In the genomic region with DNA sequence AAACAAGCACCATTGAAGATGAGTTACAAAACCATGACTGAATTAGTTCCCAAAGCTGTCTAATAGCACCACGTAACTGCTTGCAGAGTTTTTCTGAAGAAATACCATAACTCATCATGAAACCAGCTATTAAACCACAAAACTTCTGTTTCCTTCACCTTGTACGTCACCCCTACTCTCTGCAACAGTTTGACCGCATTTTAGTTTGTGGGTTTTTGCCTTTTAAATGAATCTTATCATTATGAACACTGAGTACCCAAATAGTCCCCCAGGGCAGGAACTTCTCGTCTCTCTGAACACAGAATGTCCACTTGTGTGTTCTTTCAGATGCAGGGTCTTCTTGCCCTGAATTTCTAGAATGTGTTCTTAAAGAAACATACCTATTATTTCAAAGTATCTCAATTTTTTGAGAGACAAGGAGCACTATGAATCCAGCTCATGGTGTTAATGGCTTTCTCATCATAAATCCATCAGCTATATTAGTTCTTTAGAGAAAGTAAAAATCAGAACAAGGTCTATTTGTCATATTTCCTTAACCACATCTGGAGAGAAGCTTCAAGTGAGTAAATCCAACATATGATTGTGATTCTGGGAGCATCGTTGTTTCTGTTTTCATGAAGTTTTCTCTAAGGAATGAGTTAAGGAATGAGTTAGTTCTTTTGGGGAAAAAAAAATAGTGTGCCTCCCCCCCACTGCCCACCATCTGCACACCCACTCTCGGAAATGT, we compare ENCODE assay signal across 8 cellular contexts.
DNase-seq lines count a peak whose midpoint lies in the region; ATAC-seq and TF ChIP-seq lines count a peak whose summit lies in the region.

No MANE protein-coding gene starts in this region.

- ATAC-seq in HG03558 (IDR thresholded peaks at IDR 0.05; ENCODE audit: extremely low read depth, unreplicated experiment): peak; percentile 76

- H3K27me3 Mint-ChIP-seq in activated naive CD8-positive, alpha-beta T cell treated with anti-CD3 and anti-CD28 coated beads for 36 hours: no peaks in the 10 kb centered on the region

- no peak overlapping the region for H3K4me3 ChIP-seq in skin epidermis

- peak overlapping the region; percentile 30 for H3K4me3 Mint-ChIP-seq in activated naive CD8-positive, alpha-beta T cell treated with anti-CD3 and anti-CD28 coated beads for 36 hours

- no peak for TF ChIP-seq CTCF in GM20000 (IDR thresholded peaks at IDR 0.05; ENCODE audit: extremely low read depth, missing control alignments)

- peaks cover 39% of the 10 kb centered on the region for H3K36me3 Mint-ChIP-seq in activated naive CD8-positive, alpha-beta T cell treated with anti-CD3 and anti-CD28 coated beads for 36 hours

- peaks cover 59% of the 10 kb centered on the region for H3K4me1 Mint-ChIP-seq in activated naive CD8-positive, alpha-beta T cell treated with anti-CD3 and anti-CD28 coated beads for 36 hours

- peak overlapping the region; percentile 88 for H3K27ac Mint-ChIP-seq in activated naive CD8-positive, alpha-beta T cell treated with anti-CD3 and anti-CD28 coated beads for 36 hours

- peak overlapping the region in 16 of 21 experiments; percentile 6 to 75 (median 50) for H3K27ac ChIP-seq in skin epidermis

- DNase-seq in GDM1 (lab: John Stamatoyannopoulos, UW) (peak; percentile 85), GM20000 (ENCODE audit: low spot score) (peak; percentile 86), SW 1271 (lab: John Stamatoyannopoulos, UW) (no peak), glomerular visceral epithelial cell (ENCODE audit: extremely low spot score) (no peak), hippocampal formation (lab: John Stamatoyannopoulos, UW) (no peak)
- DNase-seq in activated naive CD8-positive, alpha-beta T cell treated with anti-CD3 and anti-CD28 coated beads for 36 hours: peak; percentile 46

- peaks cover 30% of the 10 kb centered on the region for H3K9me3 Mint-ChIP-seq in activated naive CD8-positive, alpha-beta T cell treated with anti-CD3 and anti-CD28 coated beads for 36 hours

Comparison
In these comparisons a context has a peak if more than half of its experiments do, and no peak if none do; other contexts are left out.
1. DNase-seq: peak in GDM1 (single experiment), GM20000 (single experiment) and activated naive CD8-positive, alpha-beta T cell treated with anti-CD3 and anti-CD28 coated beads for 36 hours (single experiment); none in SW 1271 (0 of 2), glomerular visceral epithelial cell (single experiment) and hippocampal formation (0 of 2).